In genomic region chr3:8607285-8608040, GRCh38 we compare ENCODE assay signal across 8 cellular contexts. TPM values are rescaled to one million over a fixed set of nuclear protein-coding genes. Genes with fewer than 3 reads are reported as not detected.
DNase-seq lines count a peak whose midpoint lies in the region; ATAC-seq, FAIRE-seq and TF ChIP-seq lines count a peak whose summit lies in the region.

No MANE protein-coding gene starts in this region.

- POLR2A ChIA-PET in activated CD4-positive, alpha-beta T cell treated with anti-CD3 and anti-CD28 coated beads for 36 hours (lab: Charles Lee) = no interaction called here
- POLR2A ChIA-PET in PC-3 (lab: Charles Lee; ENCODE audit: unreplicated experiment) = no interaction called here

- no peak overlapping the region for H3K4me3 ChIP-seq in PC-3 (ENCODE audit: low read length)
- no peak overlapping the region for H3K4me3 ChIP-seq in fibroblast of mammary gland (ENCODE audit: control insufficient read depth, low read depth, low read length)

- no peaks in the 10 kb centered on the region for H3F3A ChIP-seq in PC-3 (ENCODE audit: low read length, unreplicated experiment)

- H3K27me3 ChIP-seq in PC-3 (ENCODE audit: low read length) = no peaks in the 10 kb centered on the region

- 0 out of 2 replicates have a peak overlapping the region, but pooled peaks have one; percentile 14 for H2AFZ ChIP-seq in PC-3 (ENCODE audit: low read length)

- no TSS peak for BruUV-seq in PC-3 (replicated peaks; lab: Mats Ljungman, UMichigan)

- DNase-seq in activated CD4-positive, alpha-beta T cell treated with anti-CD3 and anti-CD28 coated beads for 36 hours = peak; percentile 15
- no peak for DNase-seq in activated CD4-positive, alpha-beta T cell treated with anti-CD3 and anti-CD28 coated beads for 4 hours
- DNase-seq in PC-3 (peak; percentile 74), fibroblast of mammary gland (ENCODE audit: low read depth) (peak; percentile 78), neural crest cell (ENCODE audit: low read depth, low spot score) (peak; percentile 35), GM19239 (ENCODE audit: insufficient read length, low spot score) (no peak)
- DNase-seq in activated effector memory CD4-positive, alpha-beta T cell treated with anti-CD3 and anti-CD28 coated beads, Interleukin-2, amount 50 U/mL, for 16 hours = no peak

- H3K4me1 Mint-ChIP-seq in activated CD4-positive, alpha-beta T cell treated with anti-CD3 and anti-CD28 coated beads for 36 hours = no peaks in the 10 kb centered on the region
- peaks cover 26% of the 10 kb centered on the region for H3K4me1 Mint-ChIP-seq in neural crest cell

- H3K27ac Mint-ChIP-seq in activated CD4-positive, alpha-beta T cell treated with anti-CD3 and anti-CD28 coated beads for 36 hours = no peak overlapping the region
- peak overlapping the region; percentile 90 for H3K27ac Mint-ChIP-seq in neural crest cell (ENCODE audit: unreplicated experiment)

- ATAC-seq in activated CD4-positive, alpha-beta T cell treated with anti-CD3 and anti-CD28 coated beads for 36 hours = no peak
- ATAC-seq in PC-3 (peak; percentile 95), HG03378 (IDR thresholded peaks at IDR 0.05; ENCODE audit: unreplicated experiment) (no peak)

- TF ChIP-seq CTCF in PC-3 (conservative IDR thresholded peaks at IDR 0.05; ENCODE audit: low read depth, low read length) = peak; percentile 80
- peak; percentile 71 for TF ChIP-seq CTCF in fibroblast of mammary gland (conservative IDR thresholded peaks at IDR 0.05; ENCODE audit: control insufficient read depth, insufficient read depth, low read depth, low read length)
- TF ChIP-seq CTCF in neural crest cell (conservative IDR thresholded peaks at IDR 0.05) = peak; percentile 64

- CTCF ChIA-PET in activated CD4-positive, alpha-beta T cell treated with anti-CD3 and anti-CD28 coated beads for 36 hours (lab: Charles Lee) = interaction anchor here (1.1 kb wide), 1 partner anchor 14 kb away, joined by 3 read pairs; no protein-coding TSS in a partner anchor
- CTCF ChIA-PET in PC-3 (lab: Charles Lee) = interaction anchor here (0.6 to 1.3 kb wide), 4 partner anchors 72 to 184 kb away, joined by 3 to 11 read pairs (median 4); no protein-coding TSS in a partner anchor

- H3K27ac ChIP-seq in PC-3 (ENCODE audit: low read length) = no peak overlapping the region

- no peak overlapping the region for H3K9ac ChIP-seq in PC-3 (ENCODE audit: low read length)

- no peaks in the 10 kb centered on the region for H3K36me3 ChIP-seq in PC-3 (ENCODE audit: low read depth, low read length)

- intact Hi-C loops in activated CD4-positive, alpha-beta T cell treated with anti-CD3 and anti-CD28 coated beads for 36 hours (cut with DNase I, micrococcal nuclease) = loop anchor here in 1 of 2 experiments (1.0 kb wide), 1 partner anchor 165 kb away; no protein-coding TSS in a partner anchor
- intact Hi-C loops in PC-3 (cut with micrococcal nuclease) = loop anchor here (1.0 to 5.0 kb wide), 4 partner anchors 106 to 185 kb away; partner anchors contain the start of gene LMCD1

- no peaks in the 10 kb centered on the region for H3K9me3 ChIP-seq in PC-3 (ENCODE audit: low read length)

- no peak for FAIRE-seq in GM19239 (lab: Jason Lieb, UNC)

- H3K4me3 Mint-ChIP-seq in activated CD4-positive, alpha-beta T cell treated with anti-CD3 and anti-CD28 coated beads for 36 hours = no peak overlapping the region
- H3K4me3 Mint-ChIP-seq in neural crest cell = no peak overlapping the region

- H3K79me2 ChIP-seq in PC-3 (ENCODE audit: low read length) = no peaks in the 10 kb centered on the region

- no peaks in the 10 kb centered on the region for H3K9me2 ChIP-seq in PC-3 (replicated peaks; ENCODE audit: low read length)

- peaks cover 5% of the 10 kb centered on the region for H3K27me3 Mint-ChIP-seq in activated CD4-positive, alpha-beta T cell treated with anti-CD3 and anti-CD28 coated beads for 36 hours
- no peaks in the 10 kb centered on the region for H3K27me3 Mint-ChIP-seq in neural crest cell (ENCODE audit: low read depth)

- H3K9me3 Mint-ChIP-seq in activated CD4-positive, alpha-beta T cell treated with anti-CD3 and anti-CD28 coated beads for 36 hours (ENCODE audit: low read depth) = peaks cover 2% of the 10 kb centered on the region
- H3K9me3 Mint-ChIP-seq in neural crest cell = no peaks in the 10 kb centered on the region

- H4K20me1 ChIP-seq in PC-3 (ENCODE audit: low read length) = no peaks in the 10 kb centered on the region

- no peak overlapping the region for H3K4me2 ChIP-seq in PC-3 (ENCODE audit: low read length)

- 0 out of 2 replicates have a peak, but pooled peaks cover 6% of the 10 kb centered on the region for H3K4me1 ChIP-seq in PC-3 (ENCODE audit: insufficient read depth, low read length)

- no peaks in the 10 kb centered on the region for H3K36me3 Mint-ChIP-seq in activated CD4-positive, alpha-beta T cell treated with anti-CD3 and anti-CD28 coated beads for 36 hours (ENCODE audit: low read depth)
- peaks cover 10% of the 10 kb centered on the region for H3K36me3 Mint-ChIP-seq in neural crest cell (ENCODE audit: low read depth)

RNA-seq across cellular contexts. Expression of gene SSUH2, which starts 37.1 kb away (rescaled TPM):
- under 1 TPM; 0.09 to 0.11 TPM for total RNA-seq in activated CD4-positive, alpha-beta T cell treated with anti-CD3 and anti-CD28 coated beads for 36 hours
- total RNA-seq in PC-3 (2014; rRNA removed) (0.44 TPM in 1 of 2 replicates, not detected in the other), neural crest cell (14.1 and 18.0 TPM in 2 replicates)

Comparison
In these comparisons a context has a peak if more than half of its experiments do, and no peak if none do; other contexts are left out.
1. DNase-seq: peak in activated CD4-positive, alpha-beta T cell treated with anti-CD3 and anti-CD28 coated beads for 36 hours (single experiment), PC-3 (single experiment), fibroblast of mammary gland (single experiment) and neural crest cell (single experiment); none in activated CD4-positive, alpha-beta T cell treated with anti-CD3 and anti-CD28 coated beads for 4 hours (0 of 2), activated effector memory CD4-positive, alpha-beta T cell treated with anti-CD3 and anti-CD28 coated beads, Interleukin-2, amount 50 U/mL, for 16 hours (single experiment) and GM19239 (single experiment).
2. RNA of gene SSUH2, which starts 37.1 kb away (total RNA-seq): 14.1 to 18.0 TPM in neural crest cell; 0.44 TPM in PC-3 and 0.09 to 0.11 TPM in activated CD4-positive, alpha-beta T cell treated with anti-CD3 and anti-CD28 coated beads for 36 hours; every median in the first group is over 10 times any median in the second.
3. Peak in every context shown above with its lines, with median percentiles within 50 percentile points of each other: CTCF ChIP-seq.